ENCODE assay signal across 14 cellular contexts in genomic region chr14:19434891-19435290, GRCh38. TPM values are rescaled to one million over a fixed set of nuclear protein-coding genes. Genes with fewer than 3 reads are reported as not detected.
"Had no signal": no experiment of that assay in that cellular context is flagged by ENCODE, and none has a peak within 500 bp of the region (broad histone marks: within the 10 kb centered on the region; RNA-seq: fewer than 3 reads in every experiment).

No MANE protein-coding gene starts in this region.

RNA-seq across cellular contexts. Expression of gene POTEG, which starts 0.8 kb away (rescaled TPM):
- total RNA-seq: myocyte; naive thymus-derived CD8-positive, alpha-beta T cell; occipital lobe; pancreas; posterior vena cava; pulmonary artery endothelial cell; right atrium auricular region; sciatic nerve; smooth muscle cell; suprapubic skin; thoracic aorta; tibial nerve; upper lobe of left lung; vagina had no signal
